Comparison of ENCODE assay signal across 18 cellular contexts in the genomic region with DNA sequence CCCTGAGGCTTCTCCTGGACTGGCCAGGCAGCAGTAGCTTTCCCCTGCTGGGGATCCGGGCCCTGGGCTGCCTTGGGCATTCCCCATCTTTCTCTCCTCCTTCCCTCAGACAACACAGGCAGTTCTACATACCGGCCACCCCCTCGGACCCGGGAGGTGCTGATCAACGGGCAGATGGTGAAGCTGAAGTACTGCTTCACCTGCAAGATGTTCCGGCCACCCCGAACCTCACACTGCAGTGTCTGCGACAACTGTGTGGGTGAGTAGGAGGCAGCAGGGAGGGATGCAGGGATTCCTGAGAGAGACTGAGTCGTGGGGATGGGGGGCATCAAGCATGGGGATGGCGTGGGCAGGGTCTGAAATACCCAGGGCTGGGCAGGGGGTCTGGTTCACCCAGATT. TPM values are rescaled to one million over a fixed set of nuclear protein-coding genes. Genes with fewer than 3 reads are reported as not detected.
DNase-seq lines count a peak whose midpoint lies in the region; ATAC-seq and TF ChIP-seq lines count a peak whose summit lies in the region.
"Had no signal": no experiment of that assay in that cellular context is flagged by ENCODE, and none has a peak within 500 bp of the region (broad histone marks: within the 10 kb centered on the region; RNA-seq: fewer than 3 reads in every experiment).

No MANE protein-coding gene starts in this region.

- no peak for ATAC-seq in CD8-positive, alpha-beta T cell
- no peak for ATAC-seq in GM18505 (IDR thresholded peaks at IDR 0.05; ENCODE audit: unreplicated experiment)
- ATAC-seq: gastrocnemius medialis had no signal

- no peaks in the 10 kb centered on the region for H3K9me3 ChIP-seq in CD8-positive, alpha-beta T cell (ENCODE audit: low read length)
- no peaks in the 10 kb centered on the region for H3K9me3 ChIP-seq in SJSA1 (replicated peaks)
- H3K9me3 ChIP-seq in esophagus squamous epithelium: no peaks in the 10 kb centered on the region
- no peaks in the 10 kb centered on the region for H3K9me3 ChIP-seq in ovary
- H3K9me3 ChIP-seq: gastrocnemius medialis had no signal

- no peak overlapping the region for H3K4me3 Mint-ChIP-seq in CD8-positive, alpha-beta T cell
- H3K4me3 Mint-ChIP-seq: activated naive CD8-positive, alpha-beta T cell had no signal

- no peak overlapping the region for H3K4me3 ChIP-seq in CD8-positive, alpha-beta T cell (ENCODE audit: low read depth, low read length)
- H3K4me3 ChIP-seq in SJSA1 (no peak overlapping the region), esophagus squamous epithelium (no peak overlapping the region), rectal smooth muscle tissue (ENCODE audit: low read length) (no peak overlapping the region), ovary (no peak overlapping the region)
- H3K4me3 ChIP-seq: gastrocnemius medialis had no signal

- no peak for TF ChIP-seq EP300 in ovary (IDR thresholded peaks at IDR 0.05)

- DNase-seq in CD8-positive, alpha-beta T cell: no peak
- DNase-seq in SJSA1 (ENCODE audit: low read depth in 1 of 2, low spot score in 2 of 2) (no peak), esophagus squamous epithelium (lab: John Stamatoyannopoulos, UW) (no peak), substantia nigra (lab: John Stamatoyannopoulos, UW) (no peak), T-helper 9 cell (no peak), ovary (no peak)
- DNase-seq: AML-193; DMS 273 treated with DMSO at 0.1 percent for 48 hours; effector memory CD4-positive, alpha-beta T cell; gastrocnemius medialis; MV-4-11; NCI-H2029; NCI-H524 treated with DMSO at 0.1 percent for 48 hours had no signal

- H3K36me3 Mint-ChIP-seq in CD8-positive, alpha-beta T cell: peaks cover 75% of the 10 kb centered on the region

- intact Hi-C loops in CD8-positive, alpha-beta T cell (cut with DNase I, micrococcal nuclease): no loop called here
- intact Hi-C loops in esophagus squamous epithelium (cut with DNase I): no loop called here
- intact Hi-C loops in ovary (cut with DNase I): no loop called here

- H3K4me1 ChIP-seq in CD8-positive, alpha-beta T cell (ENCODE audit: insufficient read depth, low read length): no peaks in the 10 kb centered on the region
- H3K4me1 ChIP-seq in SJSA1 (replicated peaks): peaks cover 14% of the 10 kb centered on the region
- peaks cover 11 to 74% (median 38%) of the 10 kb centered on the region in 3 donors for H3K4me1 ChIP-seq in esophagus squamous epithelium
- H3K4me1 ChIP-seq in rectal smooth muscle tissue (ENCODE audit: control insufficient read depth, insufficient read depth, low read length): peaks cover 14% of the 10 kb centered on the region
- no peaks in the 10 kb centered on the region for H3K4me1 ChIP-seq in ovary (ENCODE audit: insufficient read depth)

- no peaks in the 10 kb centered on the region for H3K9me3 Mint-ChIP-seq in CD8-positive, alpha-beta T cell

- H3K36me3 ChIP-seq in CD8-positive, alpha-beta T cell (ENCODE audit: insufficient read depth, low read length): peaks cover 59% of the 10 kb centered on the region
- H3K36me3 ChIP-seq in SJSA1 (peaks cover 54% of the 10 kb centered on the region), esophagus squamous epithelium (peaks cover 31 to 86% (median 40%) of the 10 kb centered on the region in 3 donors), rectal smooth muscle tissue (ENCODE audit: control insufficient read depth, insufficient read depth, low read length) (peaks cover 27% of the 10 kb centered on the region), ovary (no peaks in the 10 kb centered on the region)

- TF ChIP-seq POLR2A in esophagus squamous epithelium (IDR thresholded peaks at IDR 0.05): no peak
- TF ChIP-seq POLR2A in GM18505 (IDR thresholded peaks at IDR 0.05; ENCODE audit: borderline replicate concordance, extremely low read depth, insufficient read depth, insufficient read length): no peak
- no peak for TF ChIP-seq POLR2A in ovary (IDR thresholded peaks at IDR 0.05)

- H3K9ac ChIP-seq in rectal smooth muscle tissue (ENCODE audit: low read length): no peak overlapping the region

- H3K27me3 Mint-ChIP-seq in CD8-positive, alpha-beta T cell (ENCODE audit: low read depth): no peaks in the 10 kb centered on the region
- H3K27me3 Mint-ChIP-seq: activated naive CD8-positive, alpha-beta T cell had no signal

- H3K4me1 Mint-ChIP-seq in CD8-positive, alpha-beta T cell (ENCODE audit: low read depth): peaks cover 4% of the 10 kb centered on the region

- TF ChIP-seq CTCF in CD8-positive, alpha-beta T cell (IDR thresholded peaks at IDR 0.05): no peak
- TF ChIP-seq CTCF in esophagus squamous epithelium (IDR thresholded peaks at IDR 0.05): no peak
- no peak for TF ChIP-seq CTCF in ovary (IDR thresholded peaks at IDR 0.05)

- H3K27ac Mint-ChIP-seq in CD8-positive, alpha-beta T cell: peak overlapping the region; percentile 84
- H3K27ac Mint-ChIP-seq: activated naive CD8-positive, alpha-beta T cell had no signal

- 67 to 83% methylated on average over 1 to 2 of the region's 10 CpGs for WGBS in esophagus squamous epithelium, 2 donors
- WGBS in ovary, 3 donors: 78 to 84% (median 80%) methylated on average over 10 of the region's 10 CpGs

- H3K27ac ChIP-seq in CD8-positive, alpha-beta T cell (ENCODE audit: low read depth, low read length): no peak overlapping the region
- H3K27ac ChIP-seq in SJSA1 (peak overlapping the region; percentile 87), esophagus squamous epithelium (peak overlapping the region; percentile 89 to 100 (median 98)), rectal smooth muscle tissue (ENCODE audit: low read depth, low read length) (peak overlapping the region; percentile 41), substantia nigra (ENCODE audit: low read depth, low read length, poor library complexity, severe bottlenecking) (no peak overlapping the region), ovary (no peak overlapping the region)
- H3K27ac ChIP-seq: gastrocnemius medialis had no signal

- CTCF ChIA-PET in CD8-positive, alpha-beta T cell (lab: Charles Lee): interaction anchor here (0.9 to 4.7 kb wide), 5 partner anchors 11 to 58 kb away, joined by 3 to 38 read pairs (median 4); no protein-coding TSS in a partner anchor

- POLR2A ChIA-PET in CD8-positive, alpha-beta T cell (lab: Charles Lee): no interaction called here

- no peaks in the 10 kb centered on the region for H3K27me3 ChIP-seq in CD8-positive, alpha-beta T cell (ENCODE audit: insufficient read depth, low read length)
- H3K27me3 ChIP-seq in SJSA1 (replicated peaks): no peaks in the 10 kb centered on the region
- no peaks in the 10 kb centered on the region for H3K27me3 ChIP-seq in esophagus squamous epithelium
- no peaks in the 10 kb centered on the region for H3K27me3 ChIP-seq in rectal smooth muscle tissue (ENCODE audit: control insufficient read depth, insufficient read depth, low read length)
- H3K27me3 ChIP-seq in ovary: no peaks in the 10 kb centered on the region
- H3K27me3 ChIP-seq: gastrocnemius medialis had no signal

RNA-seq across cellular contexts. Expression of a gene that starts 14.4 kb away (rescaled TPM):
- total RNA-seq in CD8-positive, alpha-beta T cell: 1 to 10 TPM; 1.1 TPM
- 0.47 TPM in 1 of 2 replicates, not detected in the other for total RNA-seq in SJSA1 (2014; rRNA removed; shearing (Covaris generic))
- total RNA-seq in esophagus squamous epithelium (1,000 to 10,000 TPM; 1,060 to 2,609 (median 1,818) TPM), ovary (under 1 TPM in 5 of 7 donors, not detected in 2; 0.35 to 0.80 (median 0.37) TPM)
- under 1 TPM in 1 of 2 donors, not detected in 1; 0.17 TPM for polyA plus RNA-seq in ovary
- total RNA-seq: cardiac septum, lung microvascular endothelial cell had no signal

RNA-seq across cellular contexts. Expression of a gene that starts 22.0 kb away (rescaled TPM):
- total RNA-seq in CD8-positive, alpha-beta T cell: 10 to 100 TPM; 55.2 to 55.4 TPM
- 18.4 and 19.9 TPM in 2 replicates for total RNA-seq in SJSA1 (2014; rRNA removed; shearing (Covaris generic))
- 10 to 100 TPM; 24.5 to 34.4 (median 29.4) TPM for total RNA-seq in esophagus squamous epithelium
- total RNA-seq in ovary: 10 to 100 TPM; 10.7 to 15.8 (median 12.3) TPM
- 10 to 100 TPM in 1 of 2 donors, 1 to 10 TPM in 1; 9.5 to 12.9 TPM for polyA plus RNA-seq in ovary

RNA-seq across cellular contexts. Expression of a gene that starts 41.6 kb away (rescaled TPM):
- 10 to 100 TPM; 35.1 to 37.4 TPM for total RNA-seq in CD8-positive, alpha-beta T cell
- total RNA-seq in SJSA1 (2014; rRNA removed; shearing (Covaris generic)): 8.5 and 11.9 TPM in 2 replicates
- total RNA-seq in esophagus squamous epithelium: 10 to 100 TPM in 2 of 4 donors, 1 to 10 TPM in 2; 4.9 to 10.8 (median 9.4) TPM
- total RNA-seq in ovary: 10 to 100 TPM in 5 of 7 donors, 1 to 10 TPM in 2; 6.9 to 27.8 (median 20.4) TPM
- polyA plus RNA-seq in ovary: 10 to 100 TPM; 14.6 to 20.9 TPM

RNA-seq across cellular contexts. Expression of a gene that starts 51.8 kb away (rescaled TPM):
- total RNA-seq in CD8-positive, alpha-beta T cell: 10 to 100 TPM; 47.8 to 47.9 TPM
- 4.8 and 7.8 TPM in 2 replicates for total RNA-seq in SJSA1 (2014; rRNA removed; shearing (Covaris generic))
- total RNA-seq in esophagus squamous epithelium (10 to 100 TPM in 1 of 4 donors, 1 to 10 TPM in 3; 6.9 to 11.2 (median 7.6) TPM), ovary (10 to 100 TPM in 5 of 7 donors, 1 to 10 TPM in 2; 3.1 to 16.4 (median 11.3) TPM)
- 1 to 10 TPM; 7.6 to 9.6 TPM for polyA plus RNA-seq in ovary

Comparison
In these comparisons a context has a peak if more than half of its experiments do, and no peak if none do; other contexts are left out.
1. H3K27ac ChIP-seq: peak in SJSA1 (single experiment), esophagus squamous epithelium (4 of 4) and rectal smooth muscle tissue (single experiment); none in CD8-positive, alpha-beta T cell (single experiment), substantia nigra (single experiment) and ovary (0 of 2).
2. RNA of a gene that starts 14.4 kb away (total RNA-seq): 1,060 to 2,609 TPM in esophagus squamous epithelium; 1.1 TPM in CD8-positive, alpha-beta T cell, 0.47 TPM in SJSA1 and 0.35 to 0.80 TPM in ovary; every median in the first group is over 100 times any median in the second.